1 cellular context compared by ENCODE assay signal in the genomic region with DNA sequence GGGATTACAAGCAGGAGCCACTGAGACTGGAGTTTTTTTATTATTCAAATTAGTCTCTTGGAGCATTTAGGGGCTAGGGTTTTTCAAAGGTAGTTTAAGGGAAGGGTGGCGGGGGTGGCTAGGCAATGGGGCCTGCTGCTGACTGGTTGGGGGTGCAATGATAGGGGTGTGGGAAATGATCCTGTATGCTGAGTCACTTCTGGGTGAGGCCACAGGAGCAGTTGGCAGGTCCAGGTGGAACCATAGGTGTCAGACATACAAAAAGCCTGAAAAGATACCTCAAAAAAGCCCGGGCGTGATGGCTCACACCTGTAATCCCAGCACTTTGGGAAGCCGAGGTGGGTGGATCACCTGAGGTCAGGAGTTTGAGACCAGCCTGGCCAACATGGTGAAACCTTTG.
A peak's percentile ranks its signal among the peaks of the same experiment; 100 is the strongest.
TF ChIP-seq lines count a peak whose summit lies in the region.

No MANE protein-coding gene starts in this region.

TF ChIP-seq in K562, 482 proteins besides CTCF, POLR2A, EP300 and RAD21:
- TF ChIP-seq NFE2 (IDR thresholded peaks at IDR 0.05; ENCODE audit: low read depth) (peak; percentile 8; the same call in 1 of the 2 replicates), PCBP1 (IDR thresholded peaks at IDR 0.05; ENCODE audit: low read depth, low read length, poor library complexity, severe bottlenecking) (no peak)
